ENCODE assay signal across 18 cellular contexts in genomic region chr15:91018178-91018577, GRCh38. TPM values are rescaled to one million over a fixed set of nuclear protein-coding genes. Genes with fewer than 3 reads are reported as not detected.
DNase-seq lines count a peak whose midpoint lies in the region; ATAC-seq lines count a peak whose summit lies in the region.
"Had no signal": no experiment of that assay in that cellular context is flagged by ENCODE, and none has a peak within 500 bp of the region (broad histone marks: within the 10 kb centered on the region; RNA-seq: fewer than 3 reads in every experiment).

No MANE protein-coding gene starts in this region.

- intact Hi-C loops in activated T-helper 1 cell treated with anti-CD3 and anti-CD28 coated beads, Interleukin-12 subunit alpha, Interleukin-12 subunit beta, Interleukin-2, Interleukin-4 antibody, amounts not matched to agents 30 ng/mL and 10 ng/mL and 1 ng/mL, durations not matched to agents 14 hours and 24 hours and 36 hours (cut with micrococcal nuclease), result no loop called here

- H3K4me3 Mint-ChIP-seq in stimulated activated naive CD8-positive, alpha-beta T cell treated with anti-CD3 and anti-CD28 coated beads, Interleukin-15, Interleukin-2, amounts not matched to agents 100 ng/mL and 50 ng/mL, for 24 hours, result no peak overlapping the region
- H3K4me3 Mint-ChIP-seq in stimulated activated naive CD8-positive, alpha-beta T cell treated with anti-CD3 and anti-CD28 coated beads, Interleukin-15, amount 100 ng/mL, for 72 hours, result no peak overlapping the region
- no peak overlapping the region for H3K4me3 Mint-ChIP-seq in activated T-helper 1 cell treated with anti-CD3 and anti-CD28 coated beads, Interleukin-12 subunit alpha, Interleukin-12 subunit beta, Interleukin-2, Interleukin-4 antibody, amounts not matched to agents 30 ng/mL and 10 ng/mL and 1 ng/mL, durations not matched to agents 14 hours and 24 hours and 36 hours
- peak overlapping the region in 1 of 8 donors; percentile 40 for H3K4me3 Mint-ChIP-seq in naive B cell

- peaks cover 17% of the 10 kb centered on the region for H3K36me3 Mint-ChIP-seq in stimulated activated naive CD8-positive, alpha-beta T cell treated with anti-CD3 and anti-CD28 coated beads, Interleukin-15, Interleukin-2, amounts not matched to agents 100 ng/mL and 50 ng/mL, for 24 hours (ENCODE audit: low read depth)
- H3K36me3 Mint-ChIP-seq in activated T-helper 1 cell treated with anti-CD3 and anti-CD28 coated beads, Interleukin-12 subunit alpha, Interleukin-12 subunit beta, Interleukin-2, Interleukin-4 antibody, amounts not matched to agents 30 ng/mL and 10 ng/mL and 1 ng/mL, durations not matched to agents 14 hours and 24 hours and 36 hours (ENCODE audit: low read depth), result peaks cover 26% of the 10 kb centered on the region
- H3K36me3 Mint-ChIP-seq in naive B cell, result peaks cover 0 to 14% of the 10 kb centered on the region in 2 donors

- no peak for ATAC-seq in stimulated activated naive CD8-positive, alpha-beta T cell treated with anti-CD3 and anti-CD28 coated beads, Interleukin-15, amount 100 ng/mL, for 72 hours
- ATAC-seq in naive B cell (ENCODE audit: low read depth in 2 of 2), result no peak
- ATAC-seq in HG02588 (IDR thresholded peaks at IDR 0.05; ENCODE audit: unreplicated experiment), result no peak
- ATAC-seq: lower lobe of right lung had no signal

- peaks cover 42% of the 10 kb centered on the region for H3K4me1 Mint-ChIP-seq in stimulated activated naive CD8-positive, alpha-beta T cell treated with anti-CD3 and anti-CD28 coated beads, Interleukin-15, Interleukin-2, amounts not matched to agents 100 ng/mL and 50 ng/mL, for 24 hours (ENCODE audit: low read depth)
- peaks cover 40% of the 10 kb centered on the region for H3K4me1 Mint-ChIP-seq in stimulated activated naive CD8-positive, alpha-beta T cell treated with anti-CD3 and anti-CD28 coated beads, Interleukin-15, amount 100 ng/mL, for 72 hours
- H3K4me1 Mint-ChIP-seq in activated T-helper 1 cell treated with anti-CD3 and anti-CD28 coated beads, Interleukin-12 subunit alpha, Interleukin-12 subunit beta, Interleukin-2, Interleukin-4 antibody, amounts not matched to agents 30 ng/mL and 10 ng/mL and 1 ng/mL, durations not matched to agents 14 hours and 24 hours and 36 hours (ENCODE audit: low read depth), result peaks cover 39% of the 10 kb centered on the region
- H3K4me1 Mint-ChIP-seq in naive B cell, result peaks cover 43 to 50% (median 47%) of the 10 kb centered on the region in 3 donors

- peak overlapping the region; percentile 56 for H3K27ac Mint-ChIP-seq in stimulated activated naive CD8-positive, alpha-beta T cell treated with anti-CD3 and anti-CD28 coated beads, Interleukin-15, Interleukin-2, amounts not matched to agents 100 ng/mL and 50 ng/mL, for 24 hours
- H3K27ac Mint-ChIP-seq in stimulated activated naive CD8-positive, alpha-beta T cell treated with anti-CD3 and anti-CD28 coated beads, Interleukin-15, amount 100 ng/mL, for 72 hours, result no peak overlapping the region
- H3K27ac Mint-ChIP-seq in activated T-helper 1 cell treated with anti-CD3 and anti-CD28 coated beads, Interleukin-12 subunit alpha, Interleukin-12 subunit beta, Interleukin-2, Interleukin-4 antibody, amounts not matched to agents 30 ng/mL and 10 ng/mL and 1 ng/mL, durations not matched to agents 14 hours and 24 hours and 36 hours, result peak overlapping the region; percentile 45
- peak overlapping the region in 4 of 6 donors; percentile 6 to 82 (median 12) for H3K27ac Mint-ChIP-seq in naive B cell

- no peak for DNase-seq in stimulated activated naive CD8-positive, alpha-beta T cell treated with anti-CD3 and anti-CD28 coated beads, Interleukin-15, amount 100 ng/mL, for 72 hours
- DNase-seq in activated T-helper 1 cell treated with anti-CD3 and anti-CD28 coated beads, Interleukin-12 subunit alpha, Interleukin-12 subunit beta, Interleukin-2, Interleukin-4 antibody, amounts not matched to agents 30 ng/mL and 10 ng/mL and 1 ng/mL, durations not matched to agents 14 hours and 24 hours and 36 hours (ENCODE audit: low spot score), result no peak
- DNase-seq in naive B cell, result no peak
- DNase-seq in T1000 (lab: John Stamatoyannopoulos, UW), result no peak
- no peak for DNase-seq in NCI-H2171 treated with DMSO at 0.1 percent for 48 hours (lab: John Stamatoyannopoulos, UW)
- DNase-seq: activated CD4-positive, alpha-beta T cell treated with anti-CD3 and anti-CD28 coated beads, Interleukin-2, amount 50 U/mL, for 1 hour; activated T-cell treated with anti-CD3 and anti-CD28 coated beads, Interleukin-2, amount 50 U/mL, for 48 hours; adrenal gland; Caco-2; dorsolateral prefrontal cortex; EL; foreskin fibroblast; lower lobe of right lung; NCI-H1105; NCI-H2081 treated with DMSO at 0.1 percent for 48 hours; NCI-H510A treated with DMSO at 0.1 percent for 48 hours had no signal

- no peaks in the 10 kb centered on the region for H3K9me3 Mint-ChIP-seq in stimulated activated naive CD8-positive, alpha-beta T cell treated with anti-CD3 and anti-CD28 coated beads, Interleukin-15, Interleukin-2, amounts not matched to agents 100 ng/mL and 50 ng/mL, for 24 hours
- H3K9me3 Mint-ChIP-seq in stimulated activated naive CD8-positive, alpha-beta T cell treated with anti-CD3 and anti-CD28 coated beads, Interleukin-15, amount 100 ng/mL, for 72 hours, result no peaks in the 10 kb centered on the region
- no peaks in the 10 kb centered on the region for H3K9me3 Mint-ChIP-seq in activated T-helper 1 cell treated with anti-CD3 and anti-CD28 coated beads, Interleukin-12 subunit alpha, Interleukin-12 subunit beta, Interleukin-2, Interleukin-4 antibody, amounts not matched to agents 30 ng/mL and 10 ng/mL and 1 ng/mL, durations not matched to agents 14 hours and 24 hours and 36 hours
- H3K9me3 Mint-ChIP-seq in naive B cell, result no peaks in the 10 kb centered on the region

- no peaks in the 10 kb centered on the region for H3K27me3 Mint-ChIP-seq in stimulated activated naive CD8-positive, alpha-beta T cell treated with anti-CD3 and anti-CD28 coated beads, Interleukin-15, Interleukin-2, amounts not matched to agents 100 ng/mL and 50 ng/mL, for 24 hours
- no peaks in the 10 kb centered on the region for H3K27me3 Mint-ChIP-seq in stimulated activated naive CD8-positive, alpha-beta T cell treated with anti-CD3 and anti-CD28 coated beads, Interleukin-15, amount 100 ng/mL, for 72 hours
- no peaks in the 10 kb centered on the region for H3K27me3 Mint-ChIP-seq in activated T-helper 1 cell treated with anti-CD3 and anti-CD28 coated beads, Interleukin-12 subunit alpha, Interleukin-12 subunit beta, Interleukin-2, Interleukin-4 antibody, amounts not matched to agents 30 ng/mL and 10 ng/mL and 1 ng/mL, durations not matched to agents 14 hours and 24 hours and 36 hours (ENCODE audit: insufficient read depth)
- no peaks in the 10 kb centered on the region for H3K27me3 Mint-ChIP-seq in naive B cell

RNA-seq across cellular contexts. Expression of gene VPS33B, which starts 4.2 kb away (rescaled TPM):
- 20.8 and 20.9 TPM in 2 replicates for total RNA-seq in activated T-helper 1 cell treated with anti-CD3 and anti-CD28 coated beads, Interleukin-12 subunit alpha, Interleukin-12 subunit beta, Interleukin-2, Interleukin-4 antibody, amounts not matched to agents 30 ng/mL and 10 ng/mL and 1 ng/mL, durations not matched to agents 14 hours and 24 hours and 36 hours
- 1 to 10 TPM; 4.6 to 7.5 (median 6.5) TPM for polyA plus RNA-seq in naive B cell (ENCODE audit: low read depth in 6 of 6)

RNA-seq across cellular contexts. Expression of gene PRC1, which starts 23.8 kb away (rescaled TPM):
- 78.4 and 86.0 TPM in 2 replicates for total RNA-seq in activated T-helper 1 cell treated with anti-CD3 and anti-CD28 coated beads, Interleukin-12 subunit alpha, Interleukin-12 subunit beta, Interleukin-2, Interleukin-4 antibody, amounts not matched to agents 30 ng/mL and 10 ng/mL and 1 ng/mL, durations not matched to agents 14 hours and 24 hours and 36 hours
- 1 to 10 TPM in 5 of 6 donors, not detected in 1; 1.8 to 8.9 (median 3.9) TPM for polyA plus RNA-seq in naive B cell (ENCODE audit: low read depth in 6 of 6)

Comparison
In these comparisons a context has a peak if more than half of its experiments do, and no peak if none do; other contexts are left out.
1. H3K27ac Mint-ChIP-seq: peak in stimulated activated naive CD8-positive, alpha-beta T cell treated with anti-CD3 and anti-CD28 coated beads, Interleukin-15, Interleukin-2, amounts not matched to agents 100 ng/mL and 50 ng/mL, for 24 hours (single experiment), activated T-helper 1 cell treated with anti-CD3 and anti-CD28 coated beads, Interleukin-12 subunit alpha, Interleukin-12 subunit beta, Interleukin-2, Interleukin-4 antibody, amounts not matched to agents 30 ng/mL and 10 ng/mL and 1 ng/mL, durations not matched to agents 14 hours and 24 hours and 36 hours (single experiment) and naive B cell (4 of 6); none in stimulated activated naive CD8-positive, alpha-beta T cell treated with anti-CD3 and anti-CD28 coated beads, Interleukin-15, amount 100 ng/mL, for 72 hours (0 of 2).